Comparison of ENCODE assay signal across 16 cellular contexts in the genomic region with DNA sequence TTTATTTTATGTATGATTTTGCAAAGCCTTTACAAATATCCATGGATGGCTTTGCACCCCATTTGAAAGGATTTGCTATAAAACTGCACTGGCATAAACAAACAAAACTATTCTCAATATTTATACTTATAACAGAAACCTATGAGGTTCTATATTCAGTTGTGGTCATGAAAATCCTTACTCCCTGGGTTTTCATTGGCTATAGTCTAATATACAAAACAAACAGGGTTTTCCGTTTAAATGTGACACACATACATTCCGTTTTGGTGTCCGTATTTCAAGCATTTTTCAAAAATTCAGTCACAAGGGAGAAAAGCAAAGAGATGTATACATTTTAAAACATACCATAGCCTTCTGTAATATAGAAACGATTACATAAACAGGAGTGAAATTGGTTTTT.
DNase-seq lines count a peak whose midpoint lies in the region; ATAC-seq and TF ChIP-seq lines count a peak whose summit lies in the region.
"Had no signal": no experiment of that assay in that cellular context is flagged by ENCODE, and none has a peak within 500 bp of the region (broad histone marks: within the 10 kb centered on the region; RNA-seq: fewer than 3 reads in every experiment).

No MANE protein-coding gene starts in this region.

- no CpG with 5 or more reads among the region's 4 CpGs for WGBS in IMR-90 (ENCODE audit: extremely low coverage in 2 of 2, insufficient read length in 1 of 2), 2 experiments
- no CpG with 5 or more reads among the region's 4 CpGs for WGBS in mesodermal cell (ENCODE audit: insufficient coverage in 2 of 2), 2 experiments

- peaks cover 73% of the 10 kb centered on the region for H3K79me2 ChIP-seq in GM23338 (replicated peaks; ENCODE audit: insufficient read depth)

- no peak overlapping the region for H2AK9ac ChIP-seq in IMR-90 (replicated peaks; ENCODE audit: low read depth, low read length, poor library complexity)

- peak overlapping the region in 1 of 2 experiments; percentile 55; a peak in 1 of 4 replicates for H4K8ac ChIP-seq in IMR-90 (ENCODE audit: low read depth in 2 of 2, low read length in 2 of 2)

- BruUV-seq in IMR-90 (replicated peaks; lab: Mats Ljungman, UMichigan): no TSS peak

- no peaks in the 10 kb centered on the region for H3K9me2 ChIP-seq in GM23338 (ENCODE audit: insufficient read depth)

- H3K18ac ChIP-seq in IMR-90 (ENCODE audit: low read depth, low read length): peak overlapping the region; percentile 87; the same call in 1 of the 2 replicates

- no peaks in the 10 kb centered on the region for H3K36me3 Mint-ChIP-seq in GM23338 (ENCODE audit: low read depth)
- no peaks in the 10 kb centered on the region for H3K36me3 Mint-ChIP-seq in activated naive CD4-positive, alpha-beta T cell treated with anti-CD3 and anti-CD28 coated beads, Interleukin-2, amount 50 U/mL, for 72 hours
- H3K36me3 Mint-ChIP-seq: CD14-positive monocyte had no signal

- no peaks in the 10 kb centered on the region for H3K9me3 ChIP-seq in IMR-90 (ENCODE audit: control insufficient read depth, insufficient read depth, low read length)
- H3K9me3 ChIP-seq in mesodermal cell (ENCODE audit: control insufficient read depth, low read length): no peaks in the 10 kb centered on the region
- H3K9me3 ChIP-seq: SJCRH30 had no signal

- H3K9me1 ChIP-seq in IMR-90 (ENCODE audit: insufficient read depth, low read length): peaks cover 30% of the 10 kb centered on the region

- no peaks in the 10 kb centered on the region for H3K27me3 ChIP-seq in GM23338 (ENCODE audit: insufficient read depth)
- H3K27me3 ChIP-seq in IMR-90 (ENCODE audit: control insufficient read depth, insufficient read depth, low read length): no peaks in the 10 kb centered on the region
- H3K27me3 ChIP-seq: SJCRH30 had no signal

- H2BK120ac ChIP-seq in IMR-90 (ENCODE audit: low read depth, low read length): peak overlapping the region; percentile 81; the same call in 1 of the 2 replicates

- H3K4me2 ChIP-seq in GM23338 (peak overlapping the region; percentile 9), IMR-90 (ENCODE audit: low read depth, low read length) (peak overlapping the region; percentile 82)

- no peak overlapping the region for H3K4ac ChIP-seq in IMR-90 (ENCODE audit: low read depth, low read length)

- H2BK5ac ChIP-seq in IMR-90 (ENCODE audit: low read depth, low read length, poor library complexity, severe bottlenecking): peak overlapping the region; percentile 91

- peaks cover 39 to 78% of the 10 kb centered on the region in 2 experiments for H3K79me1 ChIP-seq in IMR-90 (ENCODE audit: low read depth in 1 of 2, low read length in 2 of 2)

- peak overlapping the region; percentile 41 for H3K9ac ChIP-seq in IMR-90 (ENCODE audit: low read depth, low read length)

- DNase-seq in GM23338 (ENCODE audit: low spot score): no peak
- DNase-seq in IMR-90: peak; percentile 67
- no peak for DNase-seq in ACHN
- no peak for DNase-seq in SHP77 (lab: John Stamatoyannopoulos, UW)
- DNase-seq in activated naive CD4-positive, alpha-beta T cell treated with anti-CD3 and anti-CD28 coated beads, Interleukin-2, amount 50 U/mL, for 72 hours (ENCODE audit: low spot score in 2 of 2): no peak
- DNase-seq in NOMO-1 treated with DMSO at 0.1 percent for 48 hours (lab: John Stamatoyannopoulos, UW; ENCODE audit: unreplicated experiment): no peak
- DNase-seq: DND-41, HCEC 1CT, Kasumi-1, NCI-H1105, NCI-H1694 treated with DMSO at 0.1 percent for 48 hours, SJCRH30, SW 1271 had no signal

- POLR2A ChIA-PET in IMR-90 (lab: Charles Lee; ENCODE audit: unreplicated experiment): interaction anchor here (0.5 kb wide), 1 partner anchor 85 kb away, joined by 3 read pairs; no protein-coding TSS in a partner anchor

- ATAC-seq in GM23338: no peak
- ATAC-seq in IMR-90 (ENCODE audit: low read depth): peak; percentile 83
- no peak for ATAC-seq in activated naive CD4-positive, alpha-beta T cell treated with anti-CD3 and anti-CD28 coated beads, Interleukin-2, amount 50 U/mL, for 72 hours

- no peak overlapping the region for H3K4me3 Mint-ChIP-seq in GM23338
- H3K4me3 Mint-ChIP-seq: CD14-positive monocyte had no signal

- H2AK5ac ChIP-seq in IMR-90 (ENCODE audit: low read depth, low read length): no peak overlapping the region

- H3K14ac ChIP-seq in IMR-90 (replicated peaks; ENCODE audit: low read depth, low read length): no peak overlapping the region

- CTCF ChIA-PET in IMR-90 (lab: Yijun Ruan, JAX): interaction anchor here (0.6 kb wide), 1 partner anchor 26 kb away, joined by 3 read pairs; no protein-coding TSS in a partner anchor

- H2BK15ac ChIP-seq in IMR-90 (ENCODE audit: low read depth, low read length): no peak overlapping the region

- H3K4me1 ChIP-seq in GM23338 (ENCODE audit: insufficient read depth) (peaks cover 44% of the 10 kb centered on the region), IMR-90 (ENCODE audit: control insufficient read depth, insufficient read depth, low read length) (peaks cover 27% of the 10 kb centered on the region), mesodermal cell (ENCODE audit: control insufficient read depth, insufficient read depth, low read length, poor library complexity, severe bottlenecking) (peaks cover 28% of the 10 kb centered on the region)
- H3K4me1 ChIP-seq: SJCRH30 had no signal

- peaks cover 67% of the 10 kb centered on the region for H3K4me1 Mint-ChIP-seq in GM23338

- H3K27me3 Mint-ChIP-seq in GM23338 (ENCODE audit: insufficient read depth, low read depth, poor library complexity): no peaks in the 10 kb centered on the region

- dilution Hi-C loops in IMR-90 (cut with HindIII; ENCODE audit: low sequenced_read_pairs, unreplicated experiment): no loop called here

- peak overlapping the region; percentile 93; the same call in 1 of the 2 replicates for H3K23ac ChIP-seq in IMR-90 (ENCODE audit: low read depth, low read length)

- H2AFZ ChIP-seq in GM23338 (no peak overlapping the region), IMR-90 (replicated peaks; ENCODE audit: low read length, poor library complexity) (no peak overlapping the region)

- no peak overlapping the region for H4K5ac ChIP-seq in IMR-90 (ENCODE audit: low read depth, low read length)

- no peaks in the 10 kb centered on the region for H3F3A ChIP-seq in GM23338 (replicated peaks; ENCODE audit: low read depth)

- H4K91ac ChIP-seq in IMR-90 (ENCODE audit: insufficient read depth, low read depth, low read length): no peak overlapping the region

- H3K36me3 ChIP-seq in GM23338 (ENCODE audit: insufficient read depth): no peaks in the 10 kb centered on the region
- no peaks in the 10 kb centered on the region for H3K36me3 ChIP-seq in IMR-90 (ENCODE audit: control insufficient read depth, insufficient read depth, low read length)
- H3K36me3 ChIP-seq in mesodermal cell (ENCODE audit: control insufficient read depth, insufficient read depth, low read length): peaks cover 9% of the 10 kb centered on the region
- H3K36me3 ChIP-seq: SJCRH30 had no signal

- H3K9me3 Mint-ChIP-seq in GM23338: no peaks in the 10 kb centered on the region
- H3K9me3 Mint-ChIP-seq in activated naive CD4-positive, alpha-beta T cell treated with anti-CD3 and anti-CD28 coated beads, Interleukin-2, amount 50 U/mL, for 72 hours: no peaks in the 10 kb centered on the region
- H3K9me3 Mint-ChIP-seq: CD14-positive monocyte had no signal

- no peak for TF ChIP-seq POLR2A in IMR-90 (IDR thresholded peaks at IDR 0.05; ENCODE audit: low read depth, low read length)

- H3K4me3 ChIP-seq in GM23338 (no peak overlapping the region), IMR-90 (ENCODE audit: insufficient read depth, low read depth, low read length) (peak overlapping the region; percentile 4; the same call in 1 of the 2 replicates), WI38 (ENCODE audit: low read depth, low read length) (peak overlapping the region; percentile 38), mesodermal cell (ENCODE audit: extremely low read depth, insufficient read depth, low read length, poor library complexity, severe bottlenecking) (no peak overlapping the region)
- H3K4me3 ChIP-seq: SJCRH30 had no signal

- H3K56ac ChIP-seq in IMR-90 (ENCODE audit: extremely low read depth, insufficient read depth, low read length): no peak overlapping the region

- no peak for TF ChIP-seq RAD21 in IMR-90 (IDR thresholded peaks at IDR 0.05; ENCODE audit: low read length)

- in situ Hi-C loops in IMR-90 (cut with MboI; ENCODE audit: low sequenced_read_pairs) (no loop called here), ACHN (cut with HindIII; ENCODE audit: low pct_ligation_motif_present, low pct_unique_long_range_greater_than_20kb, low sequenced_read_pairs) (no loop called here)

- H3K27ac ChIP-seq in GM23338 (ENCODE audit: low read depth): peak overlapping the region; percentile 29
- H3K27ac ChIP-seq in IMR-90 (ENCODE audit: insufficient read depth, low read length): peak overlapping the region; percentile 47; the same call in 1 of the 2 replicates
- H3K27ac ChIP-seq in mesodermal cell (ENCODE audit: low read depth, low read length, severe bottlenecking): peak overlapping the region; percentile 25
- H3K27ac ChIP-seq: SJCRH30 had no signal

- no peak for TF ChIP-seq CTCF in GM23338 (conservative IDR thresholded peaks at IDR 0.05; ENCODE audit: low read depth in 2 of 2)
- no peak for TF ChIP-seq CTCF in IMR-90 (conservative IDR thresholded peaks at IDR 0.05; ENCODE audit: low read depth, low read length)
- TF ChIP-seq CTCF in WI38 (IDR thresholded peaks at IDR 0.05; ENCODE audit: low read depth, low read length): no peak

- intact Hi-C loops in IMR-90 (cut with micrococcal nuclease): no loop called here

- no peaks in the 10 kb centered on the region for H4K20me1 ChIP-seq in GM23338 (replicated peaks; ENCODE audit: insufficient read depth)
- H4K20me1 ChIP-seq in IMR-90 (ENCODE audit: insufficient read depth, low read length): peaks cover 9% of the 10 kb centered on the region; the same call in 1 of the 2 replicates

- no peak overlapping the region; the same call in 1 of the 2 replicates for H2BK20ac ChIP-seq in IMR-90 (ENCODE audit: low read depth, low read length)

- no peak overlapping the region for H3K27ac Mint-ChIP-seq in GM23338
- no peak overlapping the region for H3K27ac Mint-ChIP-seq in activated naive CD4-positive, alpha-beta T cell treated with anti-CD3 and anti-CD28 coated beads, Interleukin-2, amount 50 U/mL, for 72 hours
- H3K27ac Mint-ChIP-seq: CD14-positive monocyte had no signal

TF ChIP-seq in GM23338, 12 proteins besides CTCF, POLR2A, EP300 and RAD21 (continues in another document):
- TF ChIP-seq EZH2phosphoT487 (IDR thresholded peaks at IDR 0.05; ENCODE audit: unreplicated experiment) (no peak), CREB1 (CRISPR knock-in tag; IDR thresholded peaks at IDR 0.05; ENCODE audit: low read depth) (no peak), STAT1 (IDR thresholded peaks at IDR 0.05; ENCODE audit: unreplicated experiment) (no peak)

TF ChIP-seq in IMR-90, 13 proteins besides CTCF, POLR2A, EP300 and RAD21 (continues in another document):
- no peak for TF ChIP-seq RFX5 (IDR thresholded peaks at IDR 0.05; ENCODE audit: low read depth, low read length)
- no peak for TF ChIP-seq MXI1 (IDR thresholded peaks at IDR 0.05; ENCODE audit: borderline replicate concordance, low read depth, low read length)
- TF ChIP-seq SMC3 (IDR thresholded peaks at IDR 0.05; ENCODE audit: low read depth, low read length): no peak
- TF ChIP-seq NFE2L2 (IDR thresholded peaks at IDR 0.05; ENCODE audit: low read depth, low read length): no peak
- no peak for TF ChIP-seq MAZ (IDR thresholded peaks at IDR 0.05; ENCODE audit: borderline replicate concordance, low read depth, low read length)

Comparison
In these comparisons a context has a peak if more than half of its experiments do, and no peak if none do; other contexts are left out.
1. H3K4me3 ChIP-seq: peak in IMR-90 (single experiment) and WI38 (single experiment); none in GM23338 (single experiment) and mesodermal cell (single experiment).
2. Peak in every context shown above with its lines, with median percentiles within 50 percentile points of each other: H3K27ac ChIP-seq.